ENCODE assay signal across 28 cellular contexts in genomic region chr6:130975325-130975724, GRCh38.
A peak's percentile ranks its signal among the peaks of the same experiment; 100 is the strongest.
DNase-seq lines count a peak whose midpoint lies in the region; ATAC-seq and TF ChIP-seq lines count a peak whose summit lies in the region.
"Had no signal": no experiment of that assay in that cellular context is flagged by ENCODE, and none has a peak within 500 bp of the region (broad histone marks: within the 10 kb centered on the region; RNA-seq: fewer than 3 reads in every experiment).

No MANE protein-coding gene starts in this region.

- no peaks in the 10 kb centered on the region for H3K27me3 Mint-ChIP-seq in activated T-helper 17 cell treated with anti-CD3 and anti-CD28 coated beads, Interleukin-2, amount 50 U/mL, for 72 hours
- H3K27me3 Mint-ChIP-seq: brain; CD4-positive, alpha-beta T cell had no signal

- POLR2A ChIA-PET in HCT116 (lab: Charles Lee) = no interaction called here

- no peaks in the 10 kb centered on the region for H3K9me3 ChIP-seq in HCT116 (ENCODE audit: control insufficient read depth in 1 of 2, insufficient read depth in 1 of 2, low read depth in 1 of 2, low read length in 2 of 2)
- H3K9me3 ChIP-seq: lower lobe of right lung, mucosa of descending colon, ovary, thoracic aorta, vagina had no signal

- TF ChIP-seq CTCF in HCT116 (IDR thresholded peaks at IDR 0.05 in 2 of 3, conservative IDR thresholded peaks at IDR 0.05 in 1 of 3; ENCODE audit: borderline replicate concordance in 1 of 3, insufficient read depth in 1 of 3, low read depth in 2 of 3, low read length in 2 of 3) (no peak), fibroblast of pulmonary artery (IDR thresholded peaks at IDR 0.05; ENCODE audit: low read length, missing control alignments) (no peak)

- H3K79me2 ChIP-seq in HCT116 (ENCODE audit: insufficient read depth, low read length) = peaks cover 21% of the 10 kb centered on the region; the same call in 1 of the 2 replicates

- no peak for TF ChIP-seq RAD21 in HCT116 (IDR thresholded peaks at IDR 0.05; ENCODE audit: low read depth)

- intact Hi-C loops in HCT116 (cut with micrococcal nuclease) = no loop called here

- H3K9ac ChIP-seq in HCT116 (ENCODE audit: low read length) = no peak overlapping the region

- no peaks in the 10 kb centered on the region for H3K27me3 ChIP-seq in HCT116 (ENCODE audit: insufficient read depth, low read length)
- H3K27me3 ChIP-seq: ovary, vagina had no signal

- no peaks in the 10 kb centered on the region for H4K20me1 ChIP-seq in HCT116 (ENCODE audit: insufficient read depth)

- no peaks in the 10 kb centered on the region for H3K9me2 ChIP-seq in HCT116 (ENCODE audit: insufficient read depth)

- peaks cover 7% of the 10 kb centered on the region for H3K4me1 Mint-ChIP-seq in activated T-helper 17 cell treated with anti-CD3 and anti-CD28 coated beads, Interleukin-2, amount 50 U/mL, for 72 hours

- RAD21 ChIA-PET in HCT116 (lab: Charles Lee; ENCODE audit: low non-redundant PET in 1 of 2, low total read pairs in 2 of 2, uncharacterized antibody in 2 of 2, unreplicated experiment in 2 of 2) = no interaction called here

- CTCF ChIA-PET in HCT116 (lab: Charles Lee) = no interaction called here

- TF ChIP-seq POLR2A in HCT116 (IDR thresholded peaks at IDR 0.05; ENCODE audit: borderline replicate concordance, extremely low read depth, insufficient read depth, insufficient read length) = no peak

- DNase-seq in AG08396 (ENCODE audit: low spot score) (peak; percentile 7), HCT116 (ENCODE audit: low read depth, low spot score) (no peak), fibroblast of pulmonary artery (ENCODE audit: low read depth) (peak; percentile 29)
- DNase-seq: activated gamma-delta T cell; CD4-positive, alpha-beta T cell; DMS 273 treated with DMSO at 0.1 percent for 48 hours; effector CD4-positive, alpha-beta T cell; lower lobe of right lung; mucosa of descending colon; NCI-H1417; NCI-H2107; NCI-H446 treated with DMSO at 0.1 percent for 48 hours; ovary; SHP77; stimulated activated CD4-positive, alpha-beta T cell treated with anti-CD3 and anti-CD28 coated beads, Interleukin-4, amount 100 ng/mL, for 24 hours; stimulated activated naive CD4-positive, alpha-beta T cell treated with Interleukin-2 at 50 U/mL for 16 hours; T1000 had no signal

- no peak overlapping the region for H2AFZ ChIP-seq in HCT116 (ENCODE audit: low read depth, low read length, poor library complexity, severe bottlenecking)

- no peaks in the 10 kb centered on the region for H3K9me3 Mint-ChIP-seq in activated T-helper 17 cell treated with anti-CD3 and anti-CD28 coated beads, Interleukin-2, amount 50 U/mL, for 72 hours
- H3K9me3 Mint-ChIP-seq: nephron had no signal

- ATAC-seq in HCT116 (no peak), HG03432 (IDR thresholded peaks at IDR 0.05; ENCODE audit: unreplicated experiment) (no peak), GM21529 (IDR thresholded peaks at IDR 0.05; ENCODE audit: unreplicated experiment) (no peak), GM21528 (IDR thresholded peaks at IDR 0.05; ENCODE audit: low FRiP score, unreplicated experiment) (no peak), GM21367 (IDR thresholded peaks at IDR 0.05; ENCODE audit: unreplicated experiment) (no peak)
- ATAC-seq in activated T-helper 17 cell treated with anti-CD3 and anti-CD28 coated beads, Interleukin-2, amount 50 U/mL, for 72 hours (replicated peaks) = peak; percentile 54
- ATAC-seq: activated CD4-positive, CD25-positive, alpha-beta regulatory T cell treated with anti-CD3 and anti-CD28 coated beads, Interleukin-2, amount 50 U/mL, for 24 hours; esophagus mucosa; lower lobe of right lung; mucosa of descending colon had no signal

- H3K4me1 ChIP-seq in HCT116 (ENCODE audit: control insufficient read depth in 1 of 2, insufficient read depth in 2 of 2, low read length in 2 of 2) = peaks cover 0 to 16% of the 10 kb centered on the region in 2 experiments; a peak in 2 of 4 replicates

- H3K4me3 ChIP-seq in HCT116 (replicated peaks in 1 of 2; ENCODE audit: low read depth in 1 of 2, low read length in 2 of 2) (no peak overlapping the region), fibroblast of pulmonary artery (replicated peaks; ENCODE audit: low read depth, low read length) (no peak overlapping the region)
- H3K4me3 ChIP-seq: lower lobe of right lung, mucosa of descending colon, ovary, thoracic aorta, vagina had no signal

- no peak overlapping the region for H3K27ac Mint-ChIP-seq in activated T-helper 17 cell treated with anti-CD3 and anti-CD28 coated beads, Interleukin-2, amount 50 U/mL, for 72 hours
- H3K27ac Mint-ChIP-seq: brain; CD4-positive, alpha-beta T cell; nephron had no signal

- H3K27ac ChIP-seq in HCT116 (ENCODE audit: low read depth, low read length) = no peak overlapping the region
- H3K27ac ChIP-seq: lower lobe of right lung, ovary, thoracic aorta, vagina had no signal

- H3K36me3 Mint-ChIP-seq in activated T-helper 17 cell treated with anti-CD3 and anti-CD28 coated beads, Interleukin-2, amount 50 U/mL, for 72 hours (ENCODE audit: low read depth) = no peaks in the 10 kb centered on the region
- H3K36me3 Mint-ChIP-seq: brain had no signal

- H3K4me3 Mint-ChIP-seq in activated T-helper 17 cell treated with anti-CD3 and anti-CD28 coated beads, Interleukin-2, amount 50 U/mL, for 72 hours = no peak overlapping the region
- H3K4me3 Mint-ChIP-seq: brain; CD4-positive, alpha-beta T cell; nephron had no signal

- no TSS peak for BruUV-seq in HCT116 (replicated peaks; lab: Mats Ljungman, UMichigan)

- H3K4me2 ChIP-seq in HCT116 (ENCODE audit: low read length) = peak overlapping the region; percentile 22

- H3K36me3 ChIP-seq in HCT116 (ENCODE audit: control insufficient read depth in 1 of 2, insufficient read depth in 2 of 2, low read length in 2 of 2) = no peaks in the 10 kb centered on the region
- H3K36me3 ChIP-seq: lower lobe of right lung, ovary, thoracic aorta, vagina had no signal

TF ChIP-seq in HCT116, 20 proteins besides CTCF, POLR2A, EP300 and RAD21:
- TF ChIP-seq JUND (IDR thresholded peaks at IDR 0.05) (peak; percentile 18; the same call in 1 of the 2 replicates), FOSL1 (IDR thresholded peaks at IDR 0.05; ENCODE audit: low read depth) (peak; percentile 43; the same call in 1 of the 2 replicates)
- TF ChIP-seq, protein P1, sequence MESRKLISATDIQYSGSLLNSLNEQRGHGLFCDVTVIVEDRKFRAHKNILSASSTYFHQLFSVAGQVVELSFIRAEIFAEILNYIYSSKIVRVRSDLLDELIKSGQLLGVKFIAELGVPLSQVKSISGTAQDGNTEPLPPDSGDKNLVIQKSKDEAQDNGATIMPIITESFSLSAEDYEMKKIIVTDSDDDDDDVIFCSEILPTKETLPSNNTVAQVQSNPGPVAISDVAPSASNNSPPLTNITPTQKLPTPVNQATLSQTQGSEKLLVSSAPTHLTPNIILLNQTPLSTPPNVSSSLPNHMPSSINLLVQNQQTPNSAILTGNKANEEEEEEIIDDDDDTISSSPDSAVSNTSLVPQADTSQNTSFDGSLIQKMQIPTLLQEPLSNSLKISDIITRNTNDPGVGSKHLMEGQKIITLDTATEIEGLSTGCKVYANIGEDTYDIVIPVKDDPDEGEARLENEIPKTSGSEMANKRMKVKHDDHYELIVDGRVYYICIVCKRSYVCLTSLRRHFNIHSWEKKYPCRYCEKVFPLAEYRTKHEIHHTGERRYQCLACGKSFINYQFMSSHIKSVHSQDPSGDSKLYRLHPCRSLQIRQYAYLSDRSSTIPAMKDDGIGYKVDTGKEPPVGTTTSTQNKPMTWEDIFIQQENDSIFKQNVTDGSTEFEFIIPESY (IDR thresholded peaks at IDR 0.05; ENCODE audit: extremely low read depth, insufficient replicate concordance, low read length) = no peak
